ENCODE assay signal across 21 cellular contexts in genomic region chr11:119449498-119449897, GRCh38. TPM values are rescaled to one million over a fixed set of nuclear protein-coding genes. Genes with fewer than 3 reads are reported as not detected.
DNase-seq lines count a peak whose midpoint lies in the region; ATAC-seq and TF ChIP-seq lines count a peak whose summit lies in the region.
"Had no signal": no experiment of that assay in that cellular context is flagged by ENCODE, and none has a peak within 500 bp of the region (broad histone marks: within the 10 kb centered on the region; RNA-seq: fewer than 3 reads in every experiment).

No MANE protein-coding gene starts in this region.

- H3K9me3 ChIP-seq in SK-N-SH: no peaks in the 10 kb centered on the region
- H3K9me3 ChIP-seq in effector memory CD4-positive, alpha-beta T cell (ENCODE audit: control insufficient read depth, low read length): no peaks in the 10 kb centered on the region
- H3K9me3 ChIP-seq: A549; BE2C; BLaER1 treated with 17β-estradiol and CSF1 and Interleukin-3, amounts not matched to agents 10 nM and 100 nM; HAP-1 had no signal

- no peaks in the 10 kb centered on the region for H3K27me3 ChIP-seq in SK-N-SH (ENCODE audit: insufficient read depth)
- H3K27me3 ChIP-seq in effector memory CD4-positive, alpha-beta T cell (replicated peaks; ENCODE audit: control insufficient read depth, insufficient read depth, low read length, poor library complexity, severe bottlenecking): peaks cover 5% of the 10 kb centered on the region
- H3K27me3 ChIP-seq: BE2C; BLaER1 treated with 17β-estradiol and CSF1 and Interleukin-3, amounts not matched to agents 10 nM and 100 nM had no signal

- no peak overlapping the region for H3K4me3 Mint-ChIP-seq in nephron
- H3K4me3 Mint-ChIP-seq: CD14-positive monocyte; CD4-positive, alpha-beta T cell; CD8-positive, alpha-beta memory T cell had no signal

- DNase-seq in SK-N-SH (no peak), NCI-H2227 (lab: John Stamatoyannopoulos, UW; ENCODE audit: unreplicated experiment) (peak; percentile 15), NCI-H82 treated with DMSO at 0.1 percent for 48 hours (lab: John Stamatoyannopoulos, UW; ENCODE audit: unreplicated experiment) (peak; percentile 45), NCI-H187 treated with DMSO at 0.1 percent for 48 hours (lab: John Stamatoyannopoulos, UW) (no peak)
- DNase-seq in effector memory CD4-positive, alpha-beta T cell: no peak
- DNase-seq: 8988T; ACHN; AML-193; BE2C; CD4-positive, alpha-beta T cell; CD8-positive, alpha-beta memory T cell; DMS 273 treated with DMSO at 0.1 percent for 48 hours; DMS79; GOT3 had no signal

- no peak for TF ChIP-seq EP300 in SK-N-SH (IDR thresholded peaks at IDR 0.05; ENCODE audit: borderline replicate concordance in 1 of 2, low read depth in 1 of 2, low read length in 1 of 2)

- no peak overlapping the region for H3K4me2 ChIP-seq in SK-N-SH
- H3K4me2 ChIP-seq: A549; BLaER1 treated with 17β-estradiol and CSF1 and Interleukin-3, amounts not matched to agents 10 nM and 100 nM had no signal

- no peak overlapping the region for H3K4me3 ChIP-seq in SK-N-SH (ENCODE audit: low read depth in 2 of 2, low read length in 1 of 2)
- no peak overlapping the region for H3K4me3 ChIP-seq in effector memory CD4-positive, alpha-beta T cell (ENCODE audit: insufficient read depth, low read depth, low read length, poor library complexity, severe bottlenecking)
- H3K4me3 ChIP-seq: A549; BLaER1 treated with 17β-estradiol and CSF1 and Interleukin-3, amounts not matched to agents 10 nM and 100 nM; HAP-1 had no signal

- no peak for ATAC-seq in SK-N-SH treated with all-trans-retinoic acid at 6 μM for 48 hours
- ATAC-seq in HG03108 (IDR thresholded peaks at IDR 0.05; ENCODE audit: unreplicated experiment): no peak
- ATAC-seq: A549 had no signal

- peaks cover 36% of the 10 kb centered on the region for H3K4me1 Mint-ChIP-seq in nephron
- H3K4me1 Mint-ChIP-seq: CD14-positive monocyte; CD8-positive, alpha-beta memory T cell had no signal

- no peak overlapping the region for H2AFZ ChIP-seq in SK-N-SH (ENCODE audit: low read depth)

- no peak for TF ChIP-seq CTCF in SK-N-SH (IDR thresholded peaks at IDR 0.05)
- no peak for TF ChIP-seq CTCF in nephron (IDR thresholded peaks at IDR 0.05; ENCODE audit: unreplicated experiment in 3 of 3)

- H3K9ac ChIP-seq in SK-N-SH: no peak overlapping the region
- H3K9ac ChIP-seq: BLaER1 treated with 17β-estradiol and CSF1 and Interleukin-3, amounts not matched to agents 10 nM and 100 nM had no signal

- no peaks in the 10 kb centered on the region for H3F3A ChIP-seq in SK-N-SH (replicated peaks; ENCODE audit: insufficient read depth)

- H3K27me3 Mint-ChIP-seq in nephron (ENCODE audit: low read depth): no peaks in the 10 kb centered on the region

- H3K4me1 ChIP-seq in SK-N-SH (ENCODE audit: control insufficient read depth in 1 of 2, insufficient read depth in 2 of 2, low read depth in 1 of 2, low read length in 1 of 2): no peaks in the 10 kb centered on the region
- H3K4me1 ChIP-seq in effector memory CD4-positive, alpha-beta T cell (ENCODE audit: control insufficient read depth, insufficient read depth, low read length, poor library complexity, severe bottlenecking): no peaks in the 10 kb centered on the region
- H3K4me1 ChIP-seq: A549, HAP-1 had no signal

- no peak for TF ChIP-seq RAD21 in SK-N-SH (IDR thresholded peaks at IDR 0.05; ENCODE audit: low read length)

- H3K27ac Mint-ChIP-seq in nephron: peak overlapping the region in 2 of 3 experiments; percentile 14 to 43
- H3K27ac Mint-ChIP-seq: CD14-positive monocyte; CD4-positive, alpha-beta T cell; CD8-positive, alpha-beta memory T cell had no signal

- no peaks in the 10 kb centered on the region for H3K9me2 ChIP-seq in SK-N-SH

- H4K20me1 ChIP-seq in SK-N-SH (ENCODE audit: insufficient read depth): no peaks in the 10 kb centered on the region
- H4K20me1 ChIP-seq: BLaER1 treated with 17β-estradiol and CSF1 and Interleukin-3, amounts not matched to agents 10 nM and 100 nM had no signal

- CTCF ChIA-PET in SK-N-SH (lab: Yijun Ruan, JAX): interaction anchor here (1.0 to 3.2 kb wide), 4 partner anchors 20 to 93 kb away, joined by 3 to 11 read pairs (median 4); no protein-coding TSS in a partner anchor

- WGBS in SK-N-SH (ENCODE audit: low lambda C conversion rate): 86% methylated on average over 3 of the region's 3 CpGs

- H3K79me2 ChIP-seq in SK-N-SH (ENCODE audit: insufficient read depth): no peaks in the 10 kb centered on the region

- H3K27ac ChIP-seq in SK-N-SH (ENCODE audit: low read depth in 2 of 2, low read length in 1 of 2): no peak overlapping the region
- no peak overlapping the region for H3K27ac ChIP-seq in effector memory CD4-positive, alpha-beta T cell (ENCODE audit: insufficient read depth, low read length, poor library complexity, severe bottlenecking)
- H3K27ac ChIP-seq: A549; BLaER1 treated with 17β-estradiol and CSF1 and Interleukin-3, amounts not matched to agents 10 nM and 100 nM had no signal

- POLR2A ChIA-PET in SK-N-SH (lab: Yijun Ruan, JAX): no interaction called here

- no peaks in the 10 kb centered on the region for H3K36me3 Mint-ChIP-seq in nephron (ENCODE audit: low read depth)
- H3K36me3 Mint-ChIP-seq: CD14-positive monocyte had no signal

- H3K9me3 Mint-ChIP-seq in nephron: peaks cover 3% of the 10 kb centered on the region
- H3K9me3 Mint-ChIP-seq: CD4-positive, alpha-beta T cell; CD8-positive, alpha-beta memory T cell had no signal

- no peaks in the 10 kb centered on the region for H3K36me3 ChIP-seq in SK-N-SH (replicated peaks in 1 of 2; ENCODE audit: control insufficient read depth in 1 of 2, insufficient read depth in 2 of 2, low read length in 1 of 2)
- H3K36me3 ChIP-seq in effector memory CD4-positive, alpha-beta T cell (ENCODE audit: control insufficient read depth, insufficient read depth, low read length): no peaks in the 10 kb centered on the region
- H3K36me3 ChIP-seq: BE2C; BLaER1 treated with 17β-estradiol and CSF1 and Interleukin-3, amounts not matched to agents 10 nM and 100 nM; HAP-1 had no signal

TF ChIP-seq in SK-N-SH treated with all-trans-retinoic acid at 6 μM for 48 hours, 23 proteins besides CTCF, POLR2A, EP300 and RAD21:
- TF ChIP-seq OSR1 (CRISPR knock-in tag; IDR thresholded peaks at IDR 0.05): no peak
- TF ChIP-seq ISL1 (CRISPR knock-in tag; IDR thresholded peaks at IDR 0.05): peak; percentile 75

TF ChIP-seq in SK-N-SH, 30 proteins besides CTCF, POLR2A, EP300 and RAD21:
- TF ChIP-seq POLR2AphosphoS5 (IDR thresholded peaks at IDR 0.05; ENCODE audit: low read depth, low read length) (no peak), RCOR1 (IDR thresholded peaks at IDR 0.05; ENCODE audit: low read length) (no peak)

RNA-seq across cellular contexts. Expression of gene THY1, which starts 26.5 kb away (rescaled TPM):
- polyA plus RNA-seq in SK-N-SH (2012; rRNA removed): 1,091 and 1,905 TPM in 2 replicates
- 451 and 1,082 TPM in 2 replicates for polyA plus RNA-seq in SK-N-SH (2012; cell fraction: cytosol; rRNA removed)
- polyA plus RNA-seq in SK-N-SH (2012; cell fraction: nucleus; rRNA removed): 429 and 498 TPM in 2 replicates
- polyA plus RNA-seq: CD14-positive monocyte; CD8-positive, alpha-beta memory T cell had no signal

Comparison
In these comparisons a context has a peak if more than half of its experiments do, and no peak if none do; other contexts are left out.
1. DNase-seq: peak in NCI-H2227 (single experiment) and NCI-H82 treated with DMSO at 0.1 percent for 48 hours (single experiment); none in SK-N-SH (single experiment), NCI-H187 treated with DMSO at 0.1 percent for 48 hours (single experiment) and effector memory CD4-positive, alpha-beta T cell (0 of 3).